1 cellular context compared by ENCODE assay signal in genomic region chr20:63504642-63505041, GRCh38.
TF ChIP-seq lines count a peak whose summit lies in the region.

No MANE protein-coding gene starts in this region.

TF ChIP-seq in HEK293, 187 proteins besides CTCF, POLR2A, EP300 and RAD21 (continued from another document):
- no peak for TF ChIP-seq IKZF3 (tag by site-specific recombination; IDR thresholded peaks at IDR 0.05)
